Comparison of ENCODE assay signal across 26 cellular contexts in the genomic region with DNA sequence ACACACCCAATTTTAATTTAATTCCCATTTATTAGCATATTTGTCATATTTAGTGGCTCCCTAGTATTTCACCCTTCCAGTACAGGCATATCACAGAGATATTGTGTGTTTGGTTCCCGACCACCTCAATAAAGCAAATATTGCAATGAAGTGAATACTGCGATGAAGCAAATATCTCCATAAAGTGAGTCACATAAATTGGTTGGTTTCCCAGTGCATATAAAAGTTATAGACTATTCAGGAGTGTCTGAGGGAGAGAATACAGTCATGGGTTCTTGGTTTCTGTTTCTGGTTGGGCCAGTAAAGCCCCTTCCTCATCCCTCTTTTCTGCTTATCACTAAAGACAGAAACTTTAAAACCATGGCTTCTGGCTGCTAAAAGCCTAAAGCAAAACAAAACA.
DNase-seq lines count a peak whose midpoint lies in the region; ATAC-seq, FAIRE-seq and TF ChIP-seq lines count a peak whose summit lies in the region.
"Had no signal": no experiment of that assay in that cellular context is flagged by ENCODE, and none has a peak within 500 bp of the region (broad histone marks: within the 10 kb centered on the region; RNA-seq: fewer than 3 reads in every experiment).

No MANE protein-coding gene starts in this region.

- no peak for ATAC-seq in GM21526 (IDR thresholded peaks at IDR 0.05; ENCODE audit: low FRiP score, unreplicated experiment)
- ATAC-seq: activated T-cell treated with anti-CD3 and anti-CD28 coated beads, Interleukin-2, amount 50 U/mL, for 72 hours; heart right ventricle; left cardiac atrium; psoas muscle had no signal

- no peak overlapping the region for H3K4me3 ChIP-seq in AG10803 (ENCODE audit: low read length)
- no peak overlapping the region for H3K4me3 ChIP-seq in cardiac fibroblast (replicated peaks in 1 of 2; ENCODE audit: low read depth in 2 of 2, low read length in 2 of 2)
- H3K4me3 ChIP-seq in keratinocyte (ENCODE audit: control insufficient read depth in 2 of 3, extremely low read depth in 1 of 3, insufficient read depth in 2 of 3, low read depth in 1 of 3, low read length in 3 of 3): no peak overlapping the region
- H3K4me3 ChIP-seq: heart right ventricle, psoas muscle had no signal

- dilution Hi-C loops in keratinocyte (cut with MboI; ENCODE audit: extremely low pct_ligation_motif_present, low sequenced_read_pairs): no loop called here

- H3K36me3 ChIP-seq in keratinocyte (ENCODE audit: control insufficient read depth in 2 of 2, extremely low read depth in 1 of 2, insufficient read depth in 2 of 2, low read length in 2 of 2): no peaks in the 10 kb centered on the region
- H3K36me3 ChIP-seq: heart right ventricle, neutrophil had no signal

- H2AFZ ChIP-seq in keratinocyte (ENCODE audit: control insufficient read depth, low read length): no peak overlapping the region

- H3K4me1 ChIP-seq in keratinocyte (ENCODE audit: control insufficient read depth, extremely low read depth, insufficient read depth, low read length): peaks cover 15% of the 10 kb centered on the region
- H3K4me1 ChIP-seq: psoas muscle had no signal

- no peaks in the 10 kb centered on the region for H3K27me3 ChIP-seq in keratinocyte (ENCODE audit: control insufficient read depth, extremely low read depth, insufficient read depth, low read length)
- H3K27me3 ChIP-seq: heart right ventricle, neutrophil had no signal

- no peak overlapping the region for H3K9ac ChIP-seq in keratinocyte (ENCODE audit: control insufficient read depth, extremely low read depth, insufficient read depth, low read length)

- peak; percentile 42 for DNase-seq in AG10803 (ENCODE audit: low read depth)
- peak; percentile 45 for DNase-seq in LoVo (ENCODE audit: low spot score)
- peak; percentile 14 to 36 for DNase-seq in cardiac fibroblast (ENCODE audit: low read depth in 2 of 2)
- no peak for DNase-seq in keratinocyte (ENCODE audit: low read depth, low spot score)
- DNase-seq in DMS 273 (lab: John Stamatoyannopoulos, UW; ENCODE audit: unreplicated experiment): no peak
- no peak for DNase-seq in NCI-H1694 treated with DMSO at 0.1 percent for 48 hours (lab: John Stamatoyannopoulos, UW)
- no peak for DNase-seq in NCI-H1436 treated with DMSO at 0.1 percent for 48 hours (lab: John Stamatoyannopoulos, UW)
- DNase-seq: activated CD4-positive, alpha-beta T cell treated with anti-CD3 and anti-CD28 coated beads for 4 hours; activated naive CD4-positive, alpha-beta T cell treated with anti-CD3 and anti-CD28 coated beads for 36 hours; activated T-cell treated with anti-CD3 and anti-CD28 coated beads, Interleukin-2, amount 50 U/mL, for 72 hours; amniotic stem cell; Calu3; central memory CD4-positive, alpha-beta T cell; dermis blood vessel endothelial cell; heart right ventricle; KBM-7; left cardiac atrium; NCI-H1694; NCI-H2171 treated with DMSO at 0.1 percent for 48 hours; NCI-H524 treated with DMSO at 0.1 percent for 48 hours; psoas muscle; T-helper 2 cell had no signal

- H3K9me1 ChIP-seq in keratinocyte (ENCODE audit: control insufficient read depth, extremely low read depth, insufficient read depth, low read length): no peaks in the 10 kb centered on the region

- H3K27ac ChIP-seq in keratinocyte (ENCODE audit: control insufficient read depth, insufficient read depth, low read length): no peak overlapping the region
- H3K27ac ChIP-seq: C4-2B, heart right ventricle, neutrophil, psoas muscle had no signal

- no peak for TF ChIP-seq CTCF in AG10803 (conservative IDR thresholded peaks at IDR 0.05; ENCODE audit: low read length)
- no peak for TF ChIP-seq CTCF in cardiac fibroblast (IDR thresholded peaks at IDR 0.05; ENCODE audit: low read depth, low read length)
- no peak for TF ChIP-seq CTCF in keratinocyte (optimal IDR thresholded peaks at IDR 0.05 in 1 of 3, IDR thresholded peaks at IDR 0.05 in 1 of 3, conservative IDR thresholded peaks at IDR 0.05 in 1 of 3; ENCODE audit: extremely low read depth in 1 of 3, insufficient read depth in 2 of 3, low read length in 3 of 3)

- H4K20me1 ChIP-seq in keratinocyte (ENCODE audit: control insufficient read depth, extremely low read depth, insufficient read depth, low read length): no peaks in the 10 kb centered on the region

- H3K4me2 ChIP-seq in keratinocyte (ENCODE audit: control insufficient read depth, extremely low read depth, insufficient read depth, low read depth, low read length): no peak overlapping the region

- H3K9me3 ChIP-seq in keratinocyte (ENCODE audit: control insufficient read depth, low read depth, low read length): no peaks in the 10 kb centered on the region
- H3K9me3 ChIP-seq: heart right ventricle, neutrophil, psoas muscle had no signal

- H3K79me2 ChIP-seq in keratinocyte (ENCODE audit: control insufficient read depth, insufficient read depth, low read length): no peaks in the 10 kb centered on the region

- peak; percentile 32 for FAIRE-seq in keratinocyte (lab: Jason Lieb, UNC)
- FAIRE-seq: endometrium had no signal

Comparison
In these comparisons a context has a peak if more than half of its experiments do, and no peak if none do; other contexts are left out.
1. DNase-seq: peak in AG10803 (single experiment), LoVo (single experiment) and cardiac fibroblast (2 of 2); none in keratinocyte (single experiment), DMS 273 (single experiment), NCI-H1694 treated with DMSO at 0.1 percent for 48 hours (single experiment) and NCI-H1436 treated with DMSO at 0.1 percent for 48 hours (single experiment).